ENCODE assay signal across 1 cellular context in the genomic region with DNA sequence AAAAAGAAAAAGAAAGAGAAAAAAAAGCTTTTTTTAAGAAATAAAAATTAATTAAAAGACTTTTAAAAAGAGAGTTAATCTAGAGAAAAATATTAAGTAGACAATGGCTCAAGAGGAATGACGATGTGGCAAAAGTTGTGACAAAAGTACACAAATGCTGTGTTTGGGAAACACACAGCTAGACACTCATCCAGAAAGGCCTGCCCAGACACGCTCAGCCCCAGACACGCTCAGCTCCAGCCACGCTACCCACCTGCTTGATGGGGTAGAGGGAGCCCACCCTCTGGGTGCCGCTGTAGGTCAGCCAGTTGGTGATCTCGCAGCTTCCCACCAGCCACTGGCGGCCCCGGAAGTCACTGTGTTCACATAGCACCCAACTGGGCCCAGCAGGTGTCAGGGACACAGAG.
TF ChIP-seq lines count a peak whose summit lies in the region.

No MANE protein-coding gene starts in this region.

TF ChIP-seq in GM12891, 5 proteins besides CTCF, POLR2A, EP300 and RAD21:
- TF ChIP-seq POLR2AphosphoS5 (IDR thresholded peaks at IDR 0.05; ENCODE audit: low read depth, low read length) (no peak), POU2F2 (IDR thresholded peaks at IDR 0.05; ENCODE audit: low read depth, low read length) (no peak), TAF1 (IDR thresholded peaks at IDR 0.05; ENCODE audit: low read depth, low read length) (no peak), SPI1 (IDR thresholded peaks at IDR 0.05; ENCODE audit: low read depth, low read length) (no peak), PAX5 (IDR thresholded peaks at IDR 0.05; ENCODE audit: insufficient read depth, low read length, severe bottlenecking) (no peak)
